ENCODE assay signal across 8 cellular contexts in the genomic region with DNA sequence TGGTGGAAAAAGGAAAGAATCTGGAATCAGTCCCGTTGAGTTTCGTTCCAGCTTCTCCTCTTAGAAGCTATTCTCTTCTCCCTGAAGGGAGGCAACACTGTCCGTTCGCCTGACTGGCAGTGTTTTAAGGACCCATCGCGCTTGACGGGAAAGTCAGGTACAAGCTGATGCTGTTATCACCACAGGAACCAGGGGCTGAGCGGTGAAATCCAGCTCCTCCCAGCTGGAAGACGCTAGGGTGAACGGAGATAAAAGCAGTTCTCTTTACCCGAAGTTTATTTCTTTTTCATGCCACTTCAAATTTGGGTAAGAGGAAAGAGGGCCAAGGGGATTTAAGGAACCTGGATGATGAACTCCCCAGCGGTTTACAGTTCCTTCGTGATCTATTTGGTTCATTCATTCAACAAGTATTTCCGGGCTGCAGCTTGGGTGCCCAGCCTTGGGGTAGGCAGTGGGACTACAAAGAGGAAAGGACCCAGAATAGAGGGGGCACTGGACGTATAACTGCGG. TPM values are rescaled to one million over a fixed set of nuclear protein-coding genes. Genes with fewer than 3 reads are reported as not detected.
DNase-seq lines count a peak whose midpoint lies in the region; ATAC-seq and TF ChIP-seq lines count a peak whose summit lies in the region.

No MANE protein-coding gene starts in this region.

- TF ChIP-seq CTCF in Peyer's patch (IDR thresholded peaks at IDR 0.05), result no peak
- no peak for TF ChIP-seq CTCF in right atrium auricular region (IDR thresholded peaks at IDR 0.05)

- no peak overlapping the region for H3K27ac ChIP-seq in Peyer's patch
- H3K27ac ChIP-seq in right atrium auricular region, result no peak overlapping the region
- H3K27ac ChIP-seq in skin epidermis, result no peak overlapping the region

- DNase-seq in NCI-H2107 treated with DMSO at 0.1 percent for 48 hours (lab: John Stamatoyannopoulos, UW; ENCODE audit: unreplicated experiment), result peak; percentile 45
- DNase-seq in NCI-H2107 (lab: John Stamatoyannopoulos, UW), result no peak
- no peak for DNase-seq in Peyer's patch
- no peak for DNase-seq in right atrium auricular region (ENCODE audit: low spot score)
- DNase-seq in left colon, result no peak

- H3K9me3 ChIP-seq in Peyer's patch (no peaks in the 10 kb centered on the region), right atrium auricular region (no peaks in the 10 kb centered on the region)

- peak overlapping the region; percentile 11 to 44 (median 34) for H3K4me3 ChIP-seq in Peyer's patch
- H3K4me3 ChIP-seq in right atrium auricular region, result peak overlapping the region; percentile 14 to 49
- peak overlapping the region in 6 of 7 experiments; percentile 14 to 39 (median 23) for H3K4me3 ChIP-seq in skin epidermis

- no peak for ATAC-seq in GM21390 (IDR thresholded peaks at IDR 0.05; ENCODE audit: unreplicated experiment)
- no peak for ATAC-seq in left colon
- ATAC-seq in GM18520 (IDR thresholded peaks at IDR 0.05; ENCODE audit: unreplicated experiment), result no peak

- intact Hi-C loops in left colon (cut with DNase I, micrococcal nuclease), result no loop called here

- no peak for TF ChIP-seq POLR2A in Peyer's patch (IDR thresholded peaks at IDR 0.05)

- H3K4me1 ChIP-seq in Peyer's patch (peaks cover 0 to 7% (median 0%) of the 10 kb centered on the region in 4 donors), right atrium auricular region (peaks cover 0 to 4% of the 10 kb centered on the region in 2 donors)

- H3K27me3 ChIP-seq in Peyer's patch (no peaks in the 10 kb centered on the region), right atrium auricular region (no peaks in the 10 kb centered on the region)

- H3K36me3 ChIP-seq in Peyer's patch (no peaks in the 10 kb centered on the region), right atrium auricular region (no peaks in the 10 kb centered on the region)

RNA-seq across cellular contexts. Expression of a gene that starts 0.6 kb away (rescaled TPM):
- total RNA-seq in Peyer's patch (not detected), right atrium auricular region (not detected), left colon (under 1 TPM in 1 of 2 donors, not detected in 1; 0.27 TPM)
